In genomic region chr3:14118400-14119165, GRCh38 we compare ENCODE assay signal across 19 cellular contexts. TPM values are rescaled to one million over a fixed set of nuclear protein-coding genes. Genes with fewer than 3 reads are reported as not detected.
DNase-seq lines count a peak whose midpoint lies in the region; ATAC-seq, FAIRE-seq and TF ChIP-seq lines count a peak whose summit lies in the region.
"Had no signal": no experiment of that assay in that cellular context is flagged by ENCODE, and none has a peak within 500 bp of the region (broad histone marks: within the 10 kb centered on the region; RNA-seq: fewer than 3 reads in every experiment).

No MANE protein-coding gene starts in this region.

- POLR2A ChIA-PET in MCF 10A (lab: Yijun Ruan, JAX): interaction anchor here (0.6 to 3.1 kb wide), 8 partner anchors 13 to 222 kb away, joined by 3 to 21 read pairs (median 6); partner anchors contain the start of genes LSM3 and XPC
- POLR2A ChIA-PET in K562 (lab: Yijun Ruan, JAX): interaction anchor here (0.6 to 1.1 kb wide), 4 partner anchors 23 to 945 kb away, joined by 3 to 4 read pairs (median 3); partner anchors contain the start of genes LSM3 and XPC

- WGBS in mammary epithelial cell (ENCODE audit: low coverage, missing lambda C conversion rate): 75% methylated on average over 12 of the region's 12 CpGs
- WGBS in K562 (ENCODE audit: insufficient coverage, low coverage, missing lambda C conversion rate): 84% methylated on average over 12 of the region's 12 CpGs
- WGBS in spleen, 5 donors: 67 to 80% (median 74%) methylated on average over 12 of the region's 12 CpGs

- TF ChIP-seq EP300 in K562 (IDR thresholded peaks at IDR 0.05; ENCODE audit: low read length): no peak

- H3K4me2 ChIP-seq in mammary epithelial cell (ENCODE audit: insufficient read depth, low read depth, low read length) (no peak overlapping the region), K562 (ENCODE audit: insufficient read depth, low read length) (no peak overlapping the region)
- H3K4me2 ChIP-seq: BLaER1, SK-N-SH had no signal

- peaks cover 21% of the 10 kb centered on the region for H3K36me3 ChIP-seq in mammary epithelial cell (ENCODE audit: insufficient read depth, low read length)
- peaks cover 91% of the 10 kb centered on the region for H3K36me3 ChIP-seq in K562 (ENCODE audit: control insufficient read depth, insufficient read depth, low read length)
- H3K36me3 ChIP-seq in upper lobe of right lung: peaks cover 37% of the 10 kb centered on the region
- peaks cover 0 to 77% (median 31%) of the 10 kb centered on the region in 6 donors for H3K36me3 ChIP-seq in spleen

- no peaks in the 10 kb centered on the region for H3K9me1 ChIP-seq in K562 (ENCODE audit: control insufficient read depth, insufficient read depth, low read length)

- ATAC-seq in K562 (no peak), upper lobe of right lung (peak; percentile 57), GM21390 (IDR thresholded peaks at IDR 0.05; ENCODE audit: unreplicated experiment) (no peak)
- ATAC-seq: foreskin keratinocyte; stimulated activated effector memory CD8-positive, alpha-beta T cell treated with anti-CD3 and anti-CD28 coated beads, Interleukin-12 subunit alpha, Interleukin-12 subunit beta, amount 100 ng/mL, for 72 hours; WTC11 had no signal

- TF ChIP-seq POLR2A in K562 (conservative IDR thresholded peaks at IDR 0.05) (no peak), spleen (IDR thresholded peaks at IDR 0.05) (no peak)

- H3K27ac ChIP-seq in mammary epithelial cell (ENCODE audit: insufficient read depth, low read depth, low read length) (no peak overlapping the region), K562 (ENCODE audit: extremely low read depth, low read depth, low read length) (no peak overlapping the region), upper lobe of right lung (no peak overlapping the region), spleen (no peak overlapping the region)
- H3K27ac ChIP-seq: BLaER1, foreskin keratinocyte had no signal

- H4K20me1 ChIP-seq in mammary epithelial cell (ENCODE audit: insufficient read depth, low read length) (no peaks in the 10 kb centered on the region), K562 (replicated peaks; ENCODE audit: control insufficient read depth, insufficient read depth, low read length) (no peaks in the 10 kb centered on the region)

- no peaks in the 10 kb centered on the region for H3K9me3 Mint-ChIP-seq in MCF 10A (ENCODE audit: unreplicated experiment)
- H3K9me3 Mint-ChIP-seq: stimulated activated effector memory CD8-positive, alpha-beta T cell treated with anti-CD3 and anti-CD28 coated beads, Interleukin-12 subunit alpha, Interleukin-12 subunit beta, amount 100 ng/mL, for 72 hours had no signal

- H3K27me3 ChIP-seq in mammary epithelial cell (ENCODE audit: insufficient read depth, low read length): no peaks in the 10 kb centered on the region
- H3K27me3 ChIP-seq in K562 (ENCODE audit: control insufficient read depth in 2 of 2, insufficient read depth in 2 of 2, low read length in 2 of 2): no peaks in the 10 kb centered on the region
- H3K27me3 ChIP-seq in upper lobe of right lung: no peaks in the 10 kb centered on the region
- H3K27me3 ChIP-seq in spleen (replicated peaks in 1 of 7): no peaks in the 10 kb centered on the region
- H3K27me3 ChIP-seq: BLaER1, foreskin keratinocyte had no signal

- DNase-seq in MCF 10A (ENCODE audit: unreplicated experiment) (peak; percentile 80), mammary epithelial cell (no peak), K562 (ENCODE audit: extremely low read depth in 1 of 4, low spot score in 3 of 4) (peak in 2 of 4 experiments; percentile 3 to 13), upper lobe of right lung (peak; percentile 64), putamen (ENCODE audit: low spot score) (no peak), spleen (no peak)
- DNase-seq: activated T-cell treated with anti-CD3 and anti-CD28 coated beads for 4 hours; left cardiac atrium; NCI-H774; SK-N-SH; stimulated activated CD4-positive, alpha-beta T cell treated with anti-CD3 and anti-CD28 coated beads, Interleukin-1b, Interleukin-23, amount 100 ng/mL, for 48 hours had no signal

- in situ Hi-C loops in mammary epithelial cell (cut with MboI; ENCODE audit: low sequenced_read_pairs in 2 of 2): loop anchor here in 1 of 2 donors (10.0 kb wide), 1 partner anchor 224 kb away; no protein-coding TSS in a partner anchor
- in situ Hi-C loops in K562 (cut with MboI): no loop called here

- H3K4me3 Mint-ChIP-seq in MCF 10A (ENCODE audit: unreplicated experiment): no peak overlapping the region
- H3K4me3 Mint-ChIP-seq: stimulated activated effector memory CD8-positive, alpha-beta T cell treated with anti-CD3 and anti-CD28 coated beads, Interleukin-12 subunit alpha, Interleukin-12 subunit beta, amount 100 ng/mL, for 72 hours; WTC11 had no signal

- no peak overlapping the region for H3K4me3 ChIP-seq in mammary epithelial cell (replicated peaks in 1 of 3; ENCODE audit: insufficient read depth in 1 of 3, low read depth in 2 of 3, low read length in 3 of 3)
- H3K4me3 ChIP-seq in K562: no peak overlapping the region
- no peak overlapping the region for H3K4me3 ChIP-seq in upper lobe of right lung
- no peak overlapping the region for H3K4me3 ChIP-seq in spleen
- H3K4me3 ChIP-seq: BLaER1 had no signal

- H3K4me1 ChIP-seq in mammary epithelial cell (ENCODE audit: insufficient read depth, low read length) (peaks cover 15% of the 10 kb centered on the region), K562 (replicated peaks in 1 of 2; ENCODE audit: control insufficient read depth in 2 of 2, insufficient read depth in 2 of 2, low read length in 2 of 2) (peaks cover 17 to 29% of the 10 kb centered on the region in 2 experiments; a peak in 4 of 5 replicates), upper lobe of right lung (peaks cover 22% of the 10 kb centered on the region), spleen (peaks cover 5 to 26% (median 15%) of the 10 kb centered on the region in 6 donors)

- H3K79me2 ChIP-seq in mammary epithelial cell (ENCODE audit: insufficient read depth, low read length) (peaks cover 49% of the 10 kb centered on the region), K562 (ENCODE audit: control insufficient read depth, insufficient read depth, low read length) (peaks cover 64% of the 10 kb centered on the region)

- no peaks in the 10 kb centered on the region for H3K27me3 Mint-ChIP-seq in MCF 10A (ENCODE audit: insufficient read depth, unreplicated experiment)

- no TSS peak for BruUV-seq in MCF 10A (replicated peaks; lab: Mats Ljungman, UMichigan)
- no TSS peak for BruUV-seq in mammary epithelial cell (replicated peaks; lab: Mats Ljungman, UMichigan)
- no TSS peak for BruUV-seq in K562 (replicated peaks; lab: Mats Ljungman, UMichigan)

- no peaks in the 10 kb centered on the region for H3K9me3 ChIP-seq in mammary epithelial cell (replicated peaks; ENCODE audit: insufficient read depth, low read length)
- peaks cover 33% of the 10 kb centered on the region for H3K9me3 ChIP-seq in K562 (replicated peaks; ENCODE audit: control insufficient read depth, insufficient read depth, low read depth, low read length)
- H3K9me3 ChIP-seq in upper lobe of right lung: no peaks in the 10 kb centered on the region
- no peaks in the 10 kb centered on the region for H3K9me3 ChIP-seq in spleen
- H3K9me3 ChIP-seq: BLaER1, SK-N-SH had no signal

- no peak overlapping the region for H3K9ac ChIP-seq in mammary epithelial cell (ENCODE audit: insufficient read depth, low read length)
- H3K9ac ChIP-seq in K562 (ENCODE audit: insufficient read depth in 1 of 2, low read depth in 2 of 2, low read length in 2 of 2): no peak overlapping the region
- H3K9ac ChIP-seq: BLaER1, SK-N-SH had no signal

- no peak for FAIRE-seq in K562 (lab: Jason Lieb, UNC)
- peak; percentile 24 for FAIRE-seq in islet of Langerhans (lab: Jason Lieb, UNC)
- FAIRE-seq: astrocyte, GM18507 had no signal

- H3K36me3 Mint-ChIP-seq in MCF 10A (ENCODE audit: insufficient read depth, unreplicated experiment): peaks cover 53% of the 10 kb centered on the region

- dilution Hi-C loops in mammary epithelial cell (cut with HindIII; ENCODE audit: low sequenced_read_pairs): loop anchor here (10.0 kb wide), 1 partner anchor 194 kb away; no protein-coding TSS in a partner anchor

- H3K27ac Mint-ChIP-seq in MCF 10A (ENCODE audit: low read depth, unreplicated experiment): peak overlapping the region; percentile 9
- H3K27ac Mint-ChIP-seq: stimulated activated effector memory CD8-positive, alpha-beta T cell treated with anti-CD3 and anti-CD28 coated beads, Interleukin-12 subunit alpha, Interleukin-12 subunit beta, amount 100 ng/mL, for 72 hours; WTC11 had no signal

- no peak for TF ChIP-seq RAD21 in K562 (CRISPR knock-in tag; conservative IDR thresholded peaks at IDR 0.05 in 1 of 2, IDR thresholded peaks at IDR 0.05 in 1 of 2)

- intact Hi-C loops in MCF 10A (cut with micrococcal nuclease) (no loop called here), mammary epithelial cell (cut with micrococcal nuclease) (loop anchor here (1.0 kb wide), 1 partner anchor 10 kb away; no protein-coding TSS in a partner anchor), K562 (cut with micrococcal nuclease) (no loop called here), upper lobe of right lung (cut with DNase I) (no loop called here), spleen (cut with DNase I; ENCODE audit: low total_unique reads) (no loop called here)

- H2AFZ ChIP-seq in mammary epithelial cell (ENCODE audit: low read depth, low read length) (no peak overlapping the region), K562 (ENCODE audit: low read depth, low read length) (no peak overlapping the region)

- peaks cover 18% of the 10 kb centered on the region for H3K4me1 Mint-ChIP-seq in MCF 10A (ENCODE audit: insufficient read depth, unreplicated experiment)

- CTCF ChIA-PET in MCF 10A (lab: Yijun Ruan, JAX) (interaction anchor here (0.7 to 8.7 kb wide), 5 partner anchors 12 to 222 kb away, joined by 3 to 80 read pairs (median 4); no protein-coding TSS in a partner anchor), mammary epithelial cell (lab: Charles Lee; ENCODE audit: low non-redundant PET) (interaction anchor here (0.6 kb wide), 1 partner anchor 61 kb away, joined by 3 read pairs; no protein-coding TSS in a partner anchor), K562 (lab: Yijun Ruan, JAX; ENCODE audit: low intra/inter-chr PET ratio) (no interaction called here)

- TF ChIP-seq CTCF in MCF 10A (IDR thresholded peaks at IDR 0.05; ENCODE audit: unreplicated experiment): no peak
- TF ChIP-seq CTCF in mammary epithelial cell (conservative IDR thresholded peaks at IDR 0.05 in 1 of 2, IDR thresholded peaks at IDR 0.05 in 1 of 2; ENCODE audit: extremely low read depth in 1 of 2, insufficient read depth in 1 of 2, low read depth in 1 of 2, low read length in 2 of 2): no peak
- no peak for TF ChIP-seq CTCF in K562 (IDR thresholded peaks at IDR 0.05 in 2 of 3, conservative IDR thresholded peaks at IDR 0.05 in 1 of 3; ENCODE audit: insufficient read depth in 2 of 3, low read depth in 1 of 3, low read length in 3 of 3)
- no peak for TF ChIP-seq CTCF in upper lobe of right lung (IDR thresholded peaks at IDR 0.05)
- no peak for TF ChIP-seq CTCF in spleen (IDR thresholded peaks at IDR 0.05 in 8 of 11, conservative IDR thresholded peaks at IDR 0.05 in 3 of 11)

RNA-seq across cellular contexts. Expression of gene CHCHD4, which starts 6.1 kb away (rescaled TPM):
- total RNA-seq in MCF 10A (2022) (31.6 and 35.0 TPM in 2 replicates), mammary epithelial cell (10 to 100 TPM in 1 of 2 donors, 1 to 10 TPM in 1; 7.2 to 22.9 TPM), K562 (2014; rRNA removed) (70.9 and 77.2 TPM in 2 replicates), K562 (2014; rRNA removed; fragmentation: Illumina TruSeq; extraction: Trizol) (70.9 and 79.2 TPM in 2 replicates), K562 (2015; rRNA removed; fragmentation: Illumina TruSeq; extraction: Trizol) (56.5 and 61.2 TPM in 2 replicates), K562 (2021) (53.5 and 55.4 TPM in 2 replicates), upper lobe of right lung (12.0 TPM), spleen (10 to 100 TPM in 3 of 7 donors, 1 to 10 TPM in 4; 8.5 to 17.1 (median 9.5) TPM)
- polyA plus RNA-seq in mammary epithelial cell (22.9 TPM), K562 (2011; rRNA removed) (46.2 and 68.4 TPM in 2 replicates), K562 (2014; fragmentation: Illumina TruSeq; extraction: Trizol) (89.0 and 105 TPM in 2 replicates), K562 (2014; fragmentation: Nextera tagmentation; extraction: Ambion mirVana) (100 to 1,000 TPM; 152 to 225 TPM), K562 (2014; rRNA removed) (81.3 and 81.7 TPM in 2 replicates), spleen (10 to 100 TPM in 2 of 3 donors, 1 to 10 TPM in 1; 8.4 to 14.1 (median 12.1) TPM)
- polyA minus RNA-seq in mammary epithelial cell: 13.1 TPM
- total RNA-seq in K562 (2011; cell fraction: chromatin; rRNA removed; ENCODE audit: low replicate concordance): 8.4 and 13.9 TPM in 2 replicates
- 7.5 and 9.3 TPM in 2 replicates for total RNA-seq in K562 (2011; cell fraction: nucleolus; rRNA removed)
- total RNA-seq in K562 (2011; cell fraction: nucleoplasm; rRNA removed): 11.0 and 15.7 TPM in 2 replicates
- 27.7 and 40.4 TPM in 2 replicates for polyA plus RNA-seq in K562 (2011; cell fraction: cytosol; rRNA removed)
- polyA plus RNA-seq in K562 (2011; cell fraction: nucleus; rRNA removed): 15.4 and 19.6 TPM in 2 replicates
- polyA plus RNA-seq in K562 (2012): 32.4 and 47.1 TPM in 2 replicates
- 48.2 and 54.4 TPM in 2 replicates for polyA minus RNA-seq in K562 (2011; rRNA and poly(A)+ RNA removed)
- polyA minus RNA-seq in K562 (2011; cell fraction: cytosol; rRNA and poly(A)+ RNA removed): 19.5 and 24.8 TPM in 2 replicates
- 6.1 and 12.2 TPM in 2 replicates for polyA minus RNA-seq in K562 (2011; cell fraction: nucleus; rRNA and poly(A)+ RNA removed)

RNA-seq across cellular contexts. Expression of gene TMEM43, which starts 6.3 kb away (rescaled TPM):
- total RNA-seq in MCF 10A (2022): 120 and 124 TPM in 2 replicates
- 100 to 1,000 TPM in 1 of 2 donors, 10 to 100 TPM in 1; 85.2 to 143 TPM for total RNA-seq in mammary epithelial cell
- 91.5 TPM for polyA plus RNA-seq in mammary epithelial cell
- 127 TPM for polyA minus RNA-seq in mammary epithelial cell
- 45.4 and 56.1 TPM in 2 replicates for total RNA-seq in K562 (2011; cell fraction: chromatin; rRNA removed; ENCODE audit: low replicate concordance)
- total RNA-seq in K562 (2011; cell fraction: nucleolus; rRNA removed): 65.7 and 72.4 TPM in 2 replicates
- total RNA-seq in K562 (2011; cell fraction: nucleoplasm; rRNA removed): 57.3 and 58.4 TPM in 2 replicates
- 35.0 and 49.2 TPM in 2 replicates for total RNA-seq in K562 (2014; rRNA removed)
- total RNA-seq in K562 (2014; rRNA removed; fragmentation: Illumina TruSeq; extraction: Trizol): 32.9 and 35.7 TPM in 2 replicates
- total RNA-seq in K562 (2015; rRNA removed; fragmentation: Illumina TruSeq; extraction: Trizol): 41.1 and 42.9 TPM in 2 replicates
- 38.9 and 39.7 TPM in 2 replicates for total RNA-seq in K562 (2021)
- 41.9 and 50.8 TPM in 2 replicates for polyA plus RNA-seq in K562 (2011; rRNA removed)
- polyA plus RNA-seq in K562 (2011; cell fraction: cytosol; rRNA removed): 46.0 and 54.1 TPM in 2 replicates
- 73.1 and 80.6 TPM in 2 replicates for polyA plus RNA-seq in K562 (2011; cell fraction: nucleus; rRNA removed)
- 32.9 and 33.9 TPM in 2 replicates for polyA plus RNA-seq in K562 (2012)
- 41.5 and 46.1 TPM in 2 replicates for polyA plus RNA-seq in K562 (2014; fragmentation: Illumina TruSeq; extraction: Trizol)
- polyA plus RNA-seq in K562 (2014; fragmentation: Nextera tagmentation; extraction: Ambion mirVana): 10 to 100 TPM; 16.7 to 29.4 TPM
- polyA plus RNA-seq in K562 (2014; rRNA removed): 32.7 and 37.5 TPM in 2 replicates
- 32.4 and 38.1 TPM in 2 replicates for polyA minus RNA-seq in K562 (2011; rRNA and poly(A)+ RNA removed)
- polyA minus RNA-seq in K562 (2011; cell fraction: cytosol; rRNA and poly(A)+ RNA removed): 21.2 TPM in 2 replicates
- polyA minus RNA-seq in K562 (2011; cell fraction: nucleus; rRNA and poly(A)+ RNA removed): 17.1 and 22.2 TPM in 2 replicates
- total RNA-seq in upper lobe of right lung: 86.3 TPM
- 10 to 100 TPM; 40.5 to 64.2 (median 53.9) TPM for total RNA-seq in spleen
- 10 to 100 TPM; 18.7 to 22.8 (median 22.5) TPM for polyA plus RNA-seq in spleen

RNA-seq across cellular contexts. Expression of gene XPC, which starts 59.8 kb away (rescaled TPM):
- 73.3 and 83.6 TPM in 2 replicates for total RNA-seq in MCF 10A (2022)
- 10 to 100 TPM; 42.5 to 68.2 TPM for total RNA-seq in mammary epithelial cell
- 19.4 TPM for polyA plus RNA-seq in mammary epithelial cell
- polyA minus RNA-seq in mammary epithelial cell: 47.5 TPM
- 61.0 and 92.1 TPM in 2 replicates for total RNA-seq in K562 (2011; cell fraction: chromatin; rRNA removed; ENCODE audit: low replicate concordance)
- total RNA-seq in K562 (2011; cell fraction: nucleolus; rRNA removed): 32.5 and 33.7 TPM in 2 replicates
- 45.0 and 59.2 TPM in 2 replicates for total RNA-seq in K562 (2011; cell fraction: nucleoplasm; rRNA removed)
- total RNA-seq in K562 (2014; rRNA removed): 51.8 and 54.1 TPM in 2 replicates
- 41.2 and 49.8 TPM in 2 replicates for total RNA-seq in K562 (2014; rRNA removed; fragmentation: Illumina TruSeq; extraction: Trizol)
- total RNA-seq in K562 (2015; rRNA removed; fragmentation: Illumina TruSeq; extraction: Trizol): 41.3 and 44.2 TPM in 2 replicates
- total RNA-seq in K562 (2021): 44.5 and 54.0 TPM in 2 replicates
- 25.1 and 25.5 TPM in 2 replicates for polyA plus RNA-seq in K562 (2011; rRNA removed)
- 11.7 and 15.8 TPM in 2 replicates for polyA plus RNA-seq in K562 (2011; cell fraction: cytosol; rRNA removed)
- polyA plus RNA-seq in K562 (2011; cell fraction: nucleus; rRNA removed): 76.2 and 81.9 TPM in 2 replicates
- 41.7 and 44.5 TPM in 2 replicates for polyA plus RNA-seq in K562 (2012)
- polyA plus RNA-seq in K562 (2014; fragmentation: Illumina TruSeq; extraction: Trizol): 54.4 and 54.7 TPM in 2 replicates
- polyA plus RNA-seq in K562 (2014; fragmentation: Nextera tagmentation; extraction: Ambion mirVana): 1 to 10 TPM; 3.8 to 4.1 TPM
- polyA plus RNA-seq in K562 (2014; rRNA removed): 33.8 and 42.4 TPM in 2 replicates
- 30.9 and 32.3 TPM in 2 replicates for polyA minus RNA-seq in K562 (2011; rRNA and poly(A)+ RNA removed)
- 24.0 and 24.8 TPM in 2 replicates for polyA minus RNA-seq in K562 (2011; cell fraction: cytosol; rRNA and poly(A)+ RNA removed)
- 34.9 and 53.4 TPM in 2 replicates for polyA minus RNA-seq in K562 (2011; cell fraction: nucleus; rRNA and poly(A)+ RNA removed)
- total RNA-seq in upper lobe of right lung: 36.1 TPM
- 10 to 100 TPM; 31.5 to 65.6 (median 51.3) TPM for total RNA-seq in spleen
- 10 to 100 TPM; 16.1 to 25.0 (median 23.2) TPM for polyA plus RNA-seq in spleen

Comparison
In these comparisons a context has a peak if more than half of its experiments do, and no peak if none do; other contexts are left out.
1. DNase-seq: peak in MCF 10A (single experiment) and upper lobe of right lung (single experiment); none in mammary epithelial cell (single experiment), putamen (single experiment) and spleen (single experiment).